ENCODE assay signal across 10 cellular contexts in the genomic region with DNA sequence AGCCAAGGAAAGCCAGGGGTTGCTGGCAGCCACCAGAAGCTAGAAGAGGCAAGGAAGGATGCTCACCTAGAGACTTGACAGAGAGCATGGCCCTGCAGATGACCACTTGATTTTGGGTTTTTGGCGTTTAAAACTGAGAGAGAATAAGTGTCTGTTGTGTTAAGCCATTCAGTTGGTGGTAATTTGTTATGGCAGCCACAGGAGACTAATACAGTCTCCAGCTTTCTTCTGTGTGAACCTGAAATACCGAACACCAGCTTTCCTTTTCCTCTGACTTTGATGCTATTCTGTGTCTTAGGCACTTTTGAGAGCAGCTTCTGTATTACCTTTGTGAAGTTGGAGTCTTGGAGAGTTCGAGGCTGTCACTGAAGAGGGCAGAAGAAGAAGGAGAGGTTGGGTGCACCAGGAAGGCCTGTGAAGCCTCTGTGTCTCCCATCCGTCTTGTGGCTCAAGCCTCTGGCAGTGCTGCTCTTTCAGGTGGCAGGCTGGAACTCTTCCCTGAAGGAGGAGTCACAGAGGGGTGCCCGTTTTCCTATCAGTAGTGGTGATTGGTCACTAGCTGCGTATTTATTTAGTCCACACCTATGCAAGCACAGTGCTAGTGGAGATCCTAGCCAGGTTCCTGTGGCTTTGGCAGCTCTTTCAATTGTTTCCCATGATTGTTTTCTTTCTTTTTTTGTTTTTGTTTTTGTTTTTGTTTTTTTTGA. TPM values are rescaled to one million over a fixed set of nuclear protein-coding genes. Genes with fewer than 3 reads are reported as not detected.
DNase-seq lines count a peak whose midpoint lies in the region; ATAC-seq and TF ChIP-seq lines count a peak whose summit lies in the region.
"Had no signal": no experiment of that assay in that cellular context is flagged by ENCODE, and none has a peak within 500 bp of the region (broad histone marks: within the 10 kb centered on the region; RNA-seq: fewer than 3 reads in every experiment).

No MANE protein-coding gene starts in this region.

- CTCF ChIA-PET in CD8-positive, alpha-beta T cell (lab: Charles Lee), result interaction anchor here (1.5 to 1.8 kb wide), 2 partner anchors 16 to 38 kb away, joined by 3 to 8 read pairs; no protein-coding TSS in a partner anchor
- CTCF ChIA-PET in HEK293 (lab: Yijun Ruan, JAX) (interaction anchor here (0.5 to 12.2 kb wide), 5 partner anchors 9 to 522 kb away, joined by 3 to 223 read pairs (median 3); no protein-coding TSS in a partner anchor), A673 (lab: Charles Lee) (no interaction called here)

- POLR2A ChIA-PET in CD8-positive, alpha-beta T cell (lab: Charles Lee), result interaction anchor here (0.6 to 1.2 kb wide), 2 partner anchors 26 to 362 kb away, joined by 3 to 6 read pairs; no protein-coding TSS in a partner anchor
- POLR2A ChIA-PET in HEK293 (lab: Yijun Ruan, JAX), result interaction anchor here (0.6 to 0.8 kb wide), 2 partner anchors 9 to 16 kb away, joined by 3 to 7 read pairs; no protein-coding TSS in a partner anchor
- POLR2A ChIA-PET in A673 (lab: Charles Lee; ENCODE audit: low non-redundant PET), result no interaction called here

- peaks cover 80% of the 10 kb centered on the region for H3K4me1 Mint-ChIP-seq in CD8-positive, alpha-beta T cell (ENCODE audit: low read depth)
- peaks cover 76% of the 10 kb centered on the region for H3K4me1 Mint-ChIP-seq in activated naive CD8-positive, alpha-beta T cell treated with anti-CD3 and anti-CD28 coated beads, Interleukin-2, amount 50 U/mL, for 24 hours
- H3K4me1 Mint-ChIP-seq in natural killer cell treated with Interleukin-12 subunit alpha and Interleukin-12 subunit beta and Interleukin-15 and Interleukin-18, amount 100 ng/mL, for 72 hours (ENCODE audit: low read depth in 2 of 2), result peaks cover 63 to 66% of the 10 kb centered on the region in 2 donors
- peaks cover 46% of the 10 kb centered on the region for H3K4me1 Mint-ChIP-seq in osteocyte (ENCODE audit: unreplicated experiment)

- no peaks in the 10 kb centered on the region for H3K27me3 Mint-ChIP-seq in CD8-positive, alpha-beta T cell (ENCODE audit: low read depth)
- no peaks in the 10 kb centered on the region for H3K27me3 Mint-ChIP-seq in activated naive CD8-positive, alpha-beta T cell treated with anti-CD3 and anti-CD28 coated beads, Interleukin-2, amount 50 U/mL, for 24 hours
- no peaks in the 10 kb centered on the region for H3K27me3 Mint-ChIP-seq in natural killer cell treated with Interleukin-12 subunit alpha and Interleukin-12 subunit beta and Interleukin-15 and Interleukin-18, amount 100 ng/mL, for 72 hours
- H3K27me3 Mint-ChIP-seq in osteocyte (ENCODE audit: unreplicated experiment), result no peaks in the 10 kb centered on the region

- no peaks in the 10 kb centered on the region for H3K27me3 ChIP-seq in CD8-positive, alpha-beta T cell (ENCODE audit: insufficient read depth, low read length)
- H3K27me3 ChIP-seq in gastroesophageal sphincter (no peaks in the 10 kb centered on the region), A673 (replicated peaks; ENCODE audit: insufficient read depth, low read depth, low read length, poor library complexity) (no peaks in the 10 kb centered on the region)
- H3K27me3 ChIP-seq: thyroid gland had no signal

- no peak overlapping the region for H3K4me3 ChIP-seq in CD8-positive, alpha-beta T cell (ENCODE audit: low read depth, low read length)
- H3K4me3 ChIP-seq in HEK293 (ENCODE audit: low read depth, low read length), result no peak overlapping the region
- no peak overlapping the region for H3K4me3 ChIP-seq in gastroesophageal sphincter
- no peak overlapping the region for H3K4me3 ChIP-seq in A673 (ENCODE audit: low read depth, low read length, poor library complexity, severe bottlenecking)
- H3K4me3 ChIP-seq: thyroid gland had no signal

- peak overlapping the region; percentile 100 for H3K27ac Mint-ChIP-seq in CD8-positive, alpha-beta T cell
- H3K27ac Mint-ChIP-seq in activated naive CD8-positive, alpha-beta T cell treated with anti-CD3 and anti-CD28 coated beads, Interleukin-2, amount 50 U/mL, for 24 hours, result peak overlapping the region; percentile 97
- peak overlapping the region; percentile 100 for H3K27ac Mint-ChIP-seq in natural killer cell treated with Interleukin-12 subunit alpha and Interleukin-12 subunit beta and Interleukin-15 and Interleukin-18, amount 100 ng/mL, for 72 hours
- no peak overlapping the region for H3K27ac Mint-ChIP-seq in osteocyte (ENCODE audit: unreplicated experiment)

- no peaks in the 10 kb centered on the region for H3K9me3 ChIP-seq in CD8-positive, alpha-beta T cell (ENCODE audit: low read length)
- H3K9me3 ChIP-seq in HEK293 (ENCODE audit: control insufficient read depth, insufficient read depth, low read depth, low read length), result no peaks in the 10 kb centered on the region
- H3K9me3 ChIP-seq in gastroesophageal sphincter, result no peaks in the 10 kb centered on the region
- H3K9me3 ChIP-seq in A673 (ENCODE audit: low read depth, low read length, poor library complexity, severe bottlenecking), result no peaks in the 10 kb centered on the region
- H3K9me3 ChIP-seq: thyroid gland had no signal

- no peaks in the 10 kb centered on the region for H3K9me3 Mint-ChIP-seq in CD8-positive, alpha-beta T cell
- no peaks in the 10 kb centered on the region for H3K9me3 Mint-ChIP-seq in activated naive CD8-positive, alpha-beta T cell treated with anti-CD3 and anti-CD28 coated beads, Interleukin-2, amount 50 U/mL, for 24 hours
- H3K9me3 Mint-ChIP-seq in natural killer cell treated with Interleukin-12 subunit alpha and Interleukin-12 subunit beta and Interleukin-15 and Interleukin-18, amount 100 ng/mL, for 72 hours, result no peaks in the 10 kb centered on the region
- no peaks in the 10 kb centered on the region for H3K9me3 Mint-ChIP-seq in osteocyte (ENCODE audit: unreplicated experiment)

- no peak for DNase-seq in CD8-positive, alpha-beta T cell
- DNase-seq in activated naive CD8-positive, alpha-beta T cell treated with anti-CD3 and anti-CD28 coated beads, Interleukin-2, amount 50 U/mL, for 24 hours, result no peak
- no peak for DNase-seq in natural killer cell treated with Interleukin-12 subunit alpha and Interleukin-12 subunit beta and Interleukin-15 and Interleukin-18, amount 100 ng/mL, for 72 hours (ENCODE audit: low spot score)
- no peak for DNase-seq in A673 (ENCODE audit: low spot score)
- DNase-seq in osteocyte (ENCODE audit: extremely low spot score, unreplicated experiment), result no peak
- DNase-seq: NCI-H2081 treated with DMSO at 0.1 percent for 48 hours, thyroid gland had no signal

- WGBS in gastroesophageal sphincter (ENCODE audit: low coverage in 1 of 2), 2 donors, result 81 to 83% methylated on average over 2 to 6 of the region's 6 CpGs

- no peak overlapping the region for H3K27ac ChIP-seq in CD8-positive, alpha-beta T cell (ENCODE audit: low read depth, low read length)
- H3K27ac ChIP-seq in HEK293 (ENCODE audit: extremely low read depth, low read depth, low read length), result peak overlapping the region; percentile 12; the same call in 1 of the 2 replicates
- H3K27ac ChIP-seq in gastroesophageal sphincter, result no peak overlapping the region
- no peak overlapping the region for H3K27ac ChIP-seq in A673 (ENCODE audit: low read depth, low read length, poor library complexity, severe bottlenecking)
- H3K27ac ChIP-seq: thyroid gland had no signal

- intact Hi-C loops in CD8-positive, alpha-beta T cell (cut with DNase I, micrococcal nuclease), result no loop called here
- intact Hi-C loops in A673 (cut with micrococcal nuclease; ENCODE audit: unreplicated experiment), result no loop called here

- BruUV-seq in A673 (replicated peaks; lab: Mats Ljungman, UMichigan), result no TSS peak

- no peak for TF ChIP-seq POLR2A in gastroesophageal sphincter (IDR thresholded peaks at IDR 0.05)

- no peak for TF ChIP-seq EP300 in gastroesophageal sphincter (IDR thresholded peaks at IDR 0.05)

- peak overlapping the region; percentile 99 for H3K4me3 Mint-ChIP-seq in CD8-positive, alpha-beta T cell
- H3K4me3 Mint-ChIP-seq in activated naive CD8-positive, alpha-beta T cell treated with anti-CD3 and anti-CD28 coated beads, Interleukin-2, amount 50 U/mL, for 24 hours, result peak overlapping the region; percentile 98
- no peak overlapping the region for H3K4me3 Mint-ChIP-seq in natural killer cell treated with Interleukin-12 subunit alpha and Interleukin-12 subunit beta and Interleukin-15 and Interleukin-18, amount 100 ng/mL, for 72 hours
- no peak overlapping the region for H3K4me3 Mint-ChIP-seq in osteocyte (ENCODE audit: unreplicated experiment)

- peaks cover 56% of the 10 kb centered on the region for H3K36me3 Mint-ChIP-seq in CD8-positive, alpha-beta T cell
- H3K36me3 Mint-ChIP-seq in activated naive CD8-positive, alpha-beta T cell treated with anti-CD3 and anti-CD28 coated beads, Interleukin-2, amount 50 U/mL, for 24 hours (ENCODE audit: low read depth), result peaks cover 32% of the 10 kb centered on the region
- no peaks in the 10 kb centered on the region for H3K36me3 Mint-ChIP-seq in natural killer cell treated with Interleukin-12 subunit alpha and Interleukin-12 subunit beta and Interleukin-15 and Interleukin-18, amount 100 ng/mL, for 72 hours
- H3K36me3 Mint-ChIP-seq in osteocyte (ENCODE audit: unreplicated experiment), result no peaks in the 10 kb centered on the region

- ATAC-seq in CD8-positive, alpha-beta T cell, result no peak
- ATAC-seq in activated naive CD8-positive, alpha-beta T cell treated with anti-CD3 and anti-CD28 coated beads, Interleukin-2, amount 50 U/mL, for 24 hours, result no peak
- ATAC-seq in natural killer cell treated with Interleukin-12 subunit alpha and Interleukin-12 subunit beta and Interleukin-15 and Interleukin-18, amount 100 ng/mL, for 72 hours, result no peak
- no peak for ATAC-seq in GM21723 (IDR thresholded peaks at IDR 0.05; ENCODE audit: unreplicated experiment)
- ATAC-seq in gastroesophageal sphincter, result no peak

- no peak for TF ChIP-seq CTCF in CD8-positive, alpha-beta T cell (IDR thresholded peaks at IDR 0.05)
- TF ChIP-seq CTCF in HEK293 (tag by site-specific recombination; IDR thresholded peaks at IDR 0.05) (no peak), gastroesophageal sphincter (IDR thresholded peaks at IDR 0.05) (no peak), A673 (conservative IDR thresholded peaks at IDR 0.05; ENCODE audit: low read depth, low read length) (no peak), osteocyte (IDR thresholded peaks at IDR 0.05) (no peak)

- peaks cover 43% of the 10 kb centered on the region for H3K4me1 ChIP-seq in CD8-positive, alpha-beta T cell (ENCODE audit: insufficient read depth, low read length)
- H3K4me1 ChIP-seq in HEK293 (ENCODE audit: control insufficient read depth, insufficient read depth, low read length) (peaks cover 7% of the 10 kb centered on the region), gastroesophageal sphincter (peaks cover 0 to 64% (median 11%) of the 10 kb centered on the region in 3 donors), A673 (ENCODE audit: insufficient read depth, low read length, poor library complexity, severe bottlenecking) (peaks cover 4% of the 10 kb centered on the region)

- H3K36me3 ChIP-seq in CD8-positive, alpha-beta T cell (ENCODE audit: insufficient read depth, low read length), result no peaks in the 10 kb centered on the region
- H3K36me3 ChIP-seq in HEK293 (ENCODE audit: control insufficient read depth in 2 of 2, insufficient read depth in 1 of 2, low read length in 2 of 2), result peaks cover 0 to 14% of the 10 kb centered on the region in 2 experiments; a peak in 2 of 3 replicates
- H3K36me3 ChIP-seq in gastroesophageal sphincter, result no peaks in the 10 kb centered on the region
- H3K36me3 ChIP-seq in A673 (ENCODE audit: insufficient read depth, low read length, poor library complexity, severe bottlenecking), result no peaks in the 10 kb centered on the region
- H3K36me3 ChIP-seq: thyroid gland had no signal

RNA-seq across cellular contexts. Expression of a gene that starts 2.5 kb away (rescaled TPM):
- total RNA-seq in CD8-positive, alpha-beta T cell, result 10 to 100 TPM; 21.8 to 27.4 TPM
- total RNA-seq in natural killer cell treated with Interleukin-12 subunit alpha and Interleukin-12 subunit beta and Interleukin-15 and Interleukin-18, amount 100 ng/mL, for 72 hours, result 10 to 100 TPM; 31.9 to 43.4 TPM
- total RNA-seq in gastroesophageal sphincter (10 to 100 TPM; 16.2 to 22.2 (median 17.8) TPM), A673 (2021) (22.5 and 23.5 TPM in 2 replicates), osteocyte (28.9 and 29.1 TPM in 2 replicates)

RNA-seq across cellular contexts. Expression of a gene that starts 26.9 kb away (rescaled TPM):
- total RNA-seq in CD8-positive, alpha-beta T cell, result 10 to 100 TPM; 93.5 to 95.0 TPM
- 10 to 100 TPM; 38.1 to 55.8 TPM for total RNA-seq in natural killer cell treated with Interleukin-12 subunit alpha and Interleukin-12 subunit beta and Interleukin-15 and Interleukin-18, amount 100 ng/mL, for 72 hours
- 10 to 100 TPM; 44.6 to 55.9 (median 45.6) TPM for total RNA-seq in gastroesophageal sphincter
- total RNA-seq in A673 (2021), result 55.6 and 58.8 TPM in 2 replicates
- 38.4 and 41.6 TPM in 2 replicates for total RNA-seq in osteocyte

Comparison
In these comparisons a context has a peak if more than half of its experiments do, and no peak if none do; other contexts are left out.
1. H3K4me3 Mint-ChIP-seq: peak in CD8-positive, alpha-beta T cell (single experiment) and activated naive CD8-positive, alpha-beta T cell treated with anti-CD3 and anti-CD28 coated beads, Interleukin-2, amount 50 U/mL, for 24 hours (single experiment); none in natural killer cell treated with Interleukin-12 subunit alpha and Interleukin-12 subunit beta and Interleukin-15 and Interleukin-18, amount 100 ng/mL, for 72 hours (single experiment) and osteocyte (single experiment).